17 cellular contexts compared by ENCODE assay signal in the genomic region with DNA sequence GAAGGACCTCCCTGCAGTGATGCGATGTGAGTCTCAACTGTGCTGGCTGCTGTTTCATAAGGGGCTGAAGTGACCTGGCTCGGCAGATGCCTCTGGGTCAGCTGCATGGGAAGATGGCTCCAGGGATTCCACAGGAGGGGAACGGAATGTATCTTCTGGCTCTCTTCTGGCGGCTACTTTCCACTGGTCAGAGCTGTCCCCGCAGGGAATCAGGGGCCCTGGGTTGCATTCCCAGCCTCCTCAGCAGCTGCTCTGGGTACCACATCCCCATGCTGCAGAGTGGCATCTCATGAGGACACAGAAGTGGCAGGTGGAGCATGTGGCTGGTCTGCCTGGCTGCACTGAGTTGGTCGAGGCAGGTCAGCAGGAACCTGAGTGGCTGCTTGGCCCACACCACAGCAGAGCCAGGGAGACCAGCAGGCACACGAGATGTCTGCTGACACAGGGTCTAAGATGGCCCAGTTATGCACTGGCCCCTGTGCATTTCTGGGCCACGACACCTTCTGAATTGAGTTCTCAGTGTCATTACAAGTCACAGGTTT. TPM values are rescaled to one million over a fixed set of nuclear protein-coding genes. Genes with fewer than 3 reads are reported as not detected.
DNase-seq lines count a peak whose midpoint lies in the region; ATAC-seq and TF ChIP-seq lines count a peak whose summit lies in the region.
"Had no signal": no experiment of that assay in that cellular context is flagged by ENCODE, and none has a peak within 500 bp of the region (broad histone marks: within the 10 kb centered on the region; RNA-seq: fewer than 3 reads in every experiment).

No MANE protein-coding gene starts in this region.

- H3K4me2 ChIP-seq in H9 (ENCODE audit: insufficient read depth, insufficient read length, low read length) = no peak overlapping the region
- H3K4me2 ChIP-seq in osteoblast (ENCODE audit: insufficient read depth, low read length) = no peak overlapping the region

- H3K4me3 Mint-ChIP-seq in H9 = no peak overlapping the region
- H3K4me3 Mint-ChIP-seq: B cell; CD4-positive, alpha-beta T cell; HFFc6 had no signal

- H3K23ac ChIP-seq in H9 (ENCODE audit: insufficient read length, low read depth, low read length) = no peak overlapping the region

- H3K4me1 ChIP-seq in H9 (ENCODE audit: insufficient read depth, low read length) = no peaks in the 10 kb centered on the region
- H3K4me1 ChIP-seq in osteoblast (ENCODE audit: insufficient read depth, low read length) = peaks cover 10% of the 10 kb centered on the region
- no peaks in the 10 kb centered on the region for H3K4me1 ChIP-seq in aorta (ENCODE audit: control insufficient read depth in 1 of 2, insufficient read depth in 2 of 2, low read length in 2 of 2)

- H3K27me3 ChIP-seq in H9 (ENCODE audit: insufficient read depth, low read length) (no peaks in the 10 kb centered on the region), osteoblast (ENCODE audit: insufficient read depth, low read length) (peaks cover 28% of the 10 kb centered on the region), aorta (ENCODE audit: control insufficient read depth in 1 of 2, insufficient read depth in 2 of 2, low read length in 1 of 2) (no peaks in the 10 kb centered on the region)

- no peak overlapping the region for H4K5ac ChIP-seq in H9 (ENCODE audit: insufficient read length, low read depth, low read length)

- no peak overlapping the region for H4K8ac ChIP-seq in H9 (replicated peaks; ENCODE audit: insufficient read length, low read depth, low read length)

- no peak overlapping the region for H2BK120ac ChIP-seq in H9 (ENCODE audit: low read depth, low read length, poor library complexity, severe bottlenecking)

- peaks cover 0 to 18% (median 5%) of the 10 kb centered on the region in 3 experiments; a peak in 4 of 7 replicates for H3K36me3 Mint-ChIP-seq in H9 (ENCODE audit: insufficient read depth in 1 of 3, low read depth in 3 of 3)

- H3K79me1 ChIP-seq in H9 (ENCODE audit: insufficient read depth, low read depth, low read length, poor library complexity, severe bottlenecking) = no peaks in the 10 kb centered on the region

- H3K9ac ChIP-seq in H9 (ENCODE audit: extremely low read depth, insufficient read length, low read length) = no peak overlapping the region

- ATAC-seq in aorta (ENCODE audit: low FRiP score) (no peak), GM18861 (IDR thresholded peaks at IDR 0.05; ENCODE audit: unreplicated experiment) (no peak)
- ATAC-seq in activated CD4-positive, CD25-positive, alpha-beta regulatory T cell treated with anti-CD3 and anti-CD28 coated beads, Interleukin-2, amount 50 U/mL, for 24 hours = no peak
- ATAC-seq: GM12878, HepG2 had no signal

- H3K27ac ChIP-seq in H9 (ENCODE audit: insufficient read length, low read depth, low read length) (no peak overlapping the region), osteoblast (ENCODE audit: low read depth, low read length) (no peak overlapping the region), aorta (ENCODE audit: low read depth in 1 of 2, low read length in 2 of 2) (no peak overlapping the region)

- no CpG with 5 or more reads among the region's 8 CpGs for WGBS in H9 (ENCODE audit: extremely low coverage, insufficient read length, low lambda C conversion rate)
- WGBS in aorta, 2 donors = 68 to 81% methylated on average over 8 of the region's 8 CpGs

- peaks cover 17 to 18% of the 10 kb centered on the region in 2 experiments for H3K4me1 Mint-ChIP-seq in H9
- H3K4me1 Mint-ChIP-seq: B cell had no signal

- H3K79me2 ChIP-seq in H9 (ENCODE audit: insufficient read depth, low read length) (no peaks in the 10 kb centered on the region), osteoblast (ENCODE audit: insufficient read depth, low read length) (no peaks in the 10 kb centered on the region)

- TF ChIP-seq CTCF in H9 (conservative IDR thresholded peaks at IDR 0.05) = no peak
- TF ChIP-seq CTCF in osteoblast (IDR thresholded peaks at IDR 0.05; ENCODE audit: extremely low read depth, low read depth, low read length) = no peak

- no peak overlapping the region for H2BK15ac ChIP-seq in H9 (ENCODE audit: low read depth, low read length)

- H2AFZ ChIP-seq in H9 (ENCODE audit: low read length) (no peak overlapping the region), osteoblast (ENCODE audit: low read length) (no peak overlapping the region)

- intact Hi-C loops in aorta (cut with DNase I) = no loop called here

- no peak overlapping the region for H3K14ac ChIP-seq in H9 (ENCODE audit: insufficient read depth, low read length)

- no peak overlapping the region for H3K4me3 ChIP-seq in osteoblast (ENCODE audit: insufficient read depth, low read length)
- H3K4me3 ChIP-seq in aorta (ENCODE audit: low read length in 2 of 2) = no peak overlapping the region
- H3K4me3 ChIP-seq: GM12878 had no signal

- DNase-seq in H9 = peak; percentile 21
- peak; percentile 40 for DNase-seq in ecto neural progenitor cell (ENCODE audit: low spot score)
- peak; percentile 38 for DNase-seq in osteoblast (ENCODE audit: insufficient read length, low spot score, missing footprints)
- peak; percentile 28 to 41 for DNase-seq in aorta
- DNase-seq in NCI-H446 treated with DMSO at 0.1 percent for 48 hours (lab: John Stamatoyannopoulos, UW) = no peak
- DNase-seq: C1 segment of cervical spinal cord; Calu3; CD4-positive, alpha-beta T cell; DMS79; GOT3; HCEC 1CT; HFFc6 had no signal

- H4K20me1 ChIP-seq in H9 (ENCODE audit: control insufficient read depth, insufficient read depth, insufficient read length) = no peaks in the 10 kb centered on the region
- H4K20me1 ChIP-seq in osteoblast (ENCODE audit: insufficient read depth, low read length) = no peaks in the 10 kb centered on the region

- no peak overlapping the region for H3K18ac ChIP-seq in H9 (ENCODE audit: insufficient read length, low read depth, low read length)

- peaks cover 31 to 32% of the 10 kb centered on the region in 2 experiments for H3K9me3 Mint-ChIP-seq in H9

- no peak overlapping the region for H3K56ac ChIP-seq in H9 (ENCODE audit: insufficient read length, low read depth, low read length)

- H3K23me2 ChIP-seq in H9 (ENCODE audit: insufficient read length, low read depth, low read length, poor library complexity, severe bottlenecking) = peaks cover 2% of the 10 kb centered on the region

- H3K36me3 ChIP-seq in osteoblast (ENCODE audit: insufficient read depth, low read length) = no peaks in the 10 kb centered on the region
- H3K36me3 ChIP-seq in aorta (ENCODE audit: control insufficient read depth in 1 of 2, insufficient read depth in 2 of 2, low read length in 1 of 2) = no peaks in the 10 kb centered on the region

- H3K27ac Mint-ChIP-seq in H9 = no peak overlapping the region
- H3K27ac Mint-ChIP-seq: B cell; CD4-positive, alpha-beta T cell; HFFc6 had no signal

- no peak overlapping the region for H2BK20ac ChIP-seq in H9 (ENCODE audit: low read depth, low read length, poor library complexity, severe bottlenecking)

- H2BK5ac ChIP-seq in H9 (ENCODE audit: insufficient read length, low read length) = no peak overlapping the region

- no peak overlapping the region for H2BK12ac ChIP-seq in H9 (ENCODE audit: insufficient read length, low read depth, low read length)

- H2AK5ac ChIP-seq in H9 (ENCODE audit: insufficient read length, low read length) = no peak overlapping the region

- H3K27me3 Mint-ChIP-seq in H9 (ENCODE audit: low read depth) = peaks cover 17% of the 10 kb centered on the region

- no peaks in the 10 kb centered on the region for H3K9me3 ChIP-seq in H9 (ENCODE audit: control insufficient read depth, low read depth, low read length)
- peaks cover 6% of the 10 kb centered on the region for H3K9me3 ChIP-seq in osteoblast (ENCODE audit: low read depth, low read length)
- peaks cover 4% of the 10 kb centered on the region for H3K9me3 ChIP-seq in aorta (ENCODE audit: control insufficient read depth, low read length)

- no peak overlapping the region for H3K4ac ChIP-seq in H9 (ENCODE audit: low read depth, low read length)

- no peak overlapping the region for H4K91ac ChIP-seq in H9 (ENCODE audit: insufficient read length, low read depth, low read length)

- H3T11ph ChIP-seq in H9 (ENCODE audit: low read length) = no peak overlapping the region

RNA-seq across cellular contexts. Expression of gene POFUT2, which starts 42.8 kb away (rescaled TPM):
- 32.1 and 34.8 TPM in 2 replicates for total RNA-seq in H9 (2021)
- 35.8 and 39.2 TPM in 2 replicates for total RNA-seq in osteoblast
- total RNA-seq in aorta = 10 to 100 TPM; 35.8 to 52.2 TPM
- 10 to 100 TPM; 12.6 to 49.1 TPM for polyA plus RNA-seq in aorta
